In the genomic region with DNA sequence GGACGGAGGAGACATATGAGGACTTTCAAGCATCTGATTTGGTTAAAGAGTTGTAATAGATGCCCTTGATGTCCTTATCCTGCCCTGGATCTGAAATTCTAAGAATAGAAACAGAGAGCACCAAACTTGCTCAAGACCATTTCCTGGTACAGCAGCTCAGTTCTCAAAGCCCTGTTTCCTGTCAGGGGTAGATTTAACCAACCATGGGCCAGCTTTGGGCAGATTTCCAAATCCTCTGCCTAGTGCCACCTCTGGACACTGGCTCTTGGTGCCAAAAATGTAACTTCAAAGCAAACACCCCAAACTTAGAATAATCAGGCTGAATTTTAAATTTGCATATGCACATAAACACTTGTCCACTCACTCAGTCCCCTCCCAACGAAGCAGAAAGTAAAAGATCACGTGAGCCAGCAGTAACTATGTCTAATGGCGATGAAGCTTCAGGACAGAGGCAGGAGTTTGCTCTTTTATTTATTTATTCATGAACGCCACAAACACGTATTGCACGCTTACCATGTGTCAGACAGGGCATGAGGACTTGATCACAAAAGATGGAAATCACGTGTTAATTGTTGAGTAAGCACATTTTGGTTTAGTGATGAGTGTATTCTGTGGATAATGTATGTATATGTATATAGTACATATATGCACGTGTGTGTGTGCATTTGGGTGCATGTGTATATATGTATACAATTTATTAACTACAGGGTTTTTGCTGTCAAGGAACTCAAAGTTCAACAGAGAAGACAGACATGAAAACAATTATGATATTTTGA, we compare ENCODE assay signal across 11 cellular contexts. TPM values are rescaled to one million over a fixed set of nuclear protein-coding genes. Genes with fewer than 3 reads are reported as not detected.
A peak's percentile ranks its signal among the peaks of the same experiment; 100 is the strongest.
DNase-seq lines count a peak whose midpoint lies in the region; ATAC-seq lines count a peak whose summit lies in the region.
"Had no signal": no experiment of that assay in that cellular context is flagged by ENCODE, and none has a peak within 500 bp of the region (broad histone marks: within the 10 kb centered on the region; RNA-seq: fewer than 3 reads in every experiment).

No MANE protein-coding gene starts in this region.

- H3K27ac Mint-ChIP-seq in activated naive CD4-positive, alpha-beta T cell treated with anti-CD3 and anti-CD28 coated beads for 36 hours: peak overlapping the region; percentile 15
- H3K27ac Mint-ChIP-seq in activated naive CD8-positive, alpha-beta T cell treated with anti-CD3 and anti-CD28 coated beads, Interleukin-2, amount 50 U/mL, for 24 hours: no peak overlapping the region

- no peak overlapping the region for H3K4me3 Mint-ChIP-seq in activated naive CD4-positive, alpha-beta T cell treated with anti-CD3 and anti-CD28 coated beads for 36 hours
- peak overlapping the region; percentile 32 for H3K4me3 Mint-ChIP-seq in activated naive CD8-positive, alpha-beta T cell treated with anti-CD3 and anti-CD28 coated beads, Interleukin-2, amount 50 U/mL, for 24 hours

- DNase-seq in activated naive CD4-positive, alpha-beta T cell treated with anti-CD3 and anti-CD28 coated beads for 36 hours: peak; percentile 31
- DNase-seq in activated naive CD4-positive, alpha-beta T cell treated with anti-CD3 and anti-CD28 coated beads, Interleukin-2, amount 50 U/mL, for 16 hours: no peak
- DNase-seq in NCI-H69 (lab: John Stamatoyannopoulos, UW): peak; percentile 19
- DNase-seq in activated naive CD8-positive, alpha-beta T cell treated with anti-CD3 and anti-CD28 coated beads, Interleukin-2, amount 50 U/mL, for 24 hours: peak; percentile 8
- DNase-seq in ureter (ENCODE audit: low spot score): peak; percentile 59
- DNase-seq in AG08396 (ENCODE audit: low spot score): no peak
- no peak for DNase-seq in epidermal melanocyte (ENCODE audit: insufficient read length, low spot score)
- DNase-seq: brain microvascular endothelial cell, C1 segment of cervical spinal cord, NCI-H774 had no signal

- H3K9me3 Mint-ChIP-seq in activated naive CD4-positive, alpha-beta T cell treated with anti-CD3 and anti-CD28 coated beads for 36 hours: peaks cover 9% of the 10 kb centered on the region
- peaks cover 6% of the 10 kb centered on the region for H3K9me3 Mint-ChIP-seq in activated naive CD8-positive, alpha-beta T cell treated with anti-CD3 and anti-CD28 coated beads, Interleukin-2, amount 50 U/mL, for 24 hours

- peaks cover 17% of the 10 kb centered on the region for H3K4me1 Mint-ChIP-seq in activated naive CD4-positive, alpha-beta T cell treated with anti-CD3 and anti-CD28 coated beads for 36 hours (ENCODE audit: low read depth)
- H3K4me1 Mint-ChIP-seq in activated naive CD8-positive, alpha-beta T cell treated with anti-CD3 and anti-CD28 coated beads, Interleukin-2, amount 50 U/mL, for 24 hours: peaks cover 16% of the 10 kb centered on the region

- no peak for ATAC-seq in activated naive CD8-positive, alpha-beta T cell treated with anti-CD3 and anti-CD28 coated beads, Interleukin-2, amount 50 U/mL, for 24 hours
- no peak for ATAC-seq in HG03175 (IDR thresholded peaks at IDR 0.05; ENCODE audit: unreplicated experiment)

- CTCF ChIA-PET in activated naive CD4-positive, alpha-beta T cell treated with anti-CD3 and anti-CD28 coated beads for 36 hours (lab: Charles Lee): no interaction called here

- no peaks in the 10 kb centered on the region for H3K27me3 Mint-ChIP-seq in activated naive CD4-positive, alpha-beta T cell treated with anti-CD3 and anti-CD28 coated beads for 36 hours (ENCODE audit: low read depth)
- H3K27me3 Mint-ChIP-seq in activated naive CD8-positive, alpha-beta T cell treated with anti-CD3 and anti-CD28 coated beads, Interleukin-2, amount 50 U/mL, for 24 hours: no peaks in the 10 kb centered on the region

- H3K36me3 Mint-ChIP-seq in activated naive CD4-positive, alpha-beta T cell treated with anti-CD3 and anti-CD28 coated beads for 36 hours (ENCODE audit: low read depth): no peaks in the 10 kb centered on the region
- H3K36me3 Mint-ChIP-seq in activated naive CD8-positive, alpha-beta T cell treated with anti-CD3 and anti-CD28 coated beads, Interleukin-2, amount 50 U/mL, for 24 hours (ENCODE audit: low read depth): no peaks in the 10 kb centered on the region

- intact Hi-C loops in activated naive CD4-positive, alpha-beta T cell treated with anti-CD3 and anti-CD28 coated beads for 36 hours (cut with micrococcal nuclease): no loop called here

RNA-seq across cellular contexts. Expression of a gene that starts 23.1 kb away (rescaled TPM):
- total RNA-seq in activated naive CD4-positive, alpha-beta T cell treated with anti-CD3 and anti-CD28 coated beads for 36 hours: under 1 TPM; 0.27 to 0.50 TPM
- 3.4 TPM for total RNA-seq in ureter

Comparison
In these comparisons a context has a peak if more than half of its experiments do, and no peak if none do; other contexts are left out.
1. DNase-seq: peak in activated naive CD4-positive, alpha-beta T cell treated with anti-CD3 and anti-CD28 coated beads for 36 hours (single experiment), NCI-H69 (single experiment), activated naive CD8-positive, alpha-beta T cell treated with anti-CD3 and anti-CD28 coated beads, Interleukin-2, amount 50 U/mL, for 24 hours (single experiment) and ureter (single experiment); none in activated naive CD4-positive, alpha-beta T cell treated with anti-CD3 and anti-CD28 coated beads, Interleukin-2, amount 50 U/mL, for 16 hours (single experiment), AG08396 (single experiment) and epidermal melanocyte (single experiment).